ENCODE assay signal across 8 cellular contexts in the genomic region with DNA sequence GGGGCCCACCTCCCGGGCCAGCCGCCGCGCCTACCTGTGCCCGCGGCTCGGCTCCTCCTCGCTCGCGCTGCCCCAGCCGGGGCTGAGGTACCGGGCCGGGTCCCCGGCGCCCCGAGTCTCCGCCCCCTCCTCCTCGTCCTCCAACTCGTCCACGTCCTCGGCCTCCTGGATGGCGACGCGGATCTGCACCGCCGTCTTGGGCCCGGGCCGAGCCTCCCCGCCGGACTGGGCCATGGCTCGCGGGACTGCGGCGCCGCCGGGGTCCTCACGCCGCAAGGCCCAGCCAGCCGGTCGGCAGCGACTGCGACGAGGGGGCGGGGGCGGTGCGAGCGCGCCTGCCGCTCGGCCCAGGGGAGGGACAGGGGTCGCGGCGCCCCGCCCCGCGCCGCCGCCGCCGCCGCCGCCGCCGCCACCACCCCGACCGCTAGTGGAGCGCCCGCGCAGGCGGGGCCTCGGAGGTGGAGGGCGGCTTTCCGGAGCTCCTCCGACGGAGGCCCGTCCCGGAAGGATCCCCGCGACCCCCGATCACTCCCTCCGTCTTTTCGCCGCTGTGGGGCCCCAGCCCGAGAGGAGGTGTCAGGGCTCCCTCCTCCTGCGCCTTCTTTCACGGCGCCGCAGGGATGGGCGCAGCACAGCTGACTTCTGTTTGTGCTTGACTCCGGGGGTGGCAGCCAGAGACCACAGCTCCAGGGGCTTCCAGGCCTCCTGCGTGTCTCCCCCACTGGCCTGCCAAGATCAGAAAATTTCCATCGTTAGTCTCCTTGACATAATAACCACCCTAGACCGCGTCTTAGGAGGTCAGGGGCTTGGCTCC. TPM values are rescaled to one million over a fixed set of nuclear protein-coding genes. Genes with fewer than 3 reads are reported as not detected.
DNase-seq lines count a peak whose midpoint lies in the region; ATAC-seq and TF ChIP-seq lines count a peak whose summit lies in the region.

A gene (minus strand): TSS at position 303 of the 814 bp plus-strand sequence. CDS start 69 bp downstream, at position 234.

- H3K4me3 Mint-ChIP-seq in activated B cell treated with CpG ODN at 0.5 μM for 24 hours, result peak within 1 kb of the TSS; percentile 78
- peak within 1 kb of the TSS; percentile 78 for H3K4me3 Mint-ChIP-seq in endodermal cell
- H3K4me3 Mint-ChIP-seq in memory B cell, result peak within 1 kb of the TSS; percentile 87
- peak within 1 kb of the TSS; percentile 87 to 93 for H3K4me3 Mint-ChIP-seq in stimulated activated naive CD8-positive, alpha-beta T cell treated with anti-CD3 and anti-CD28 coated beads, Interleukin-15, amount 100 ng/mL, for 72 hours

- H3K27me3 ChIP-seq in BJ (ENCODE audit: control insufficient read depth, insufficient read depth, low read length) (no peaks in the 10 kb centered on the region), endodermal cell (ENCODE audit: control insufficient read depth, insufficient read depth, low read length, poor library complexity, severe bottlenecking) (no peaks in the 10 kb centered on the region)

- H3K4me1 ChIP-seq in HEK293 (ENCODE audit: control insufficient read depth, insufficient read depth, low read length) (peaks cover 9% of the 10 kb centered on the region), endodermal cell (ENCODE audit: control insufficient read depth, insufficient read depth, low read length) (no peaks in the 10 kb centered on the region)

- ATAC-seq in activated B cell treated with CpG ODN at 0.5 μM for 24 hours (ENCODE audit: low read depth), result peak; percentile 70
- peak; percentile 51 for ATAC-seq in memory B cell (ENCODE audit: low read depth)
- ATAC-seq in stimulated activated naive CD8-positive, alpha-beta T cell treated with anti-CD3 and anti-CD28 coated beads, Interleukin-15, amount 100 ng/mL, for 72 hours, result peak; percentile 75
- ATAC-seq in GM18511 (IDR thresholded peaks at IDR 0.05; ENCODE audit: unreplicated experiment), result no peak

- H3K9me3 Mint-ChIP-seq in activated B cell treated with CpG ODN at 0.5 μM for 24 hours, result no peaks in the 10 kb centered on the region
- H3K9me3 Mint-ChIP-seq in endodermal cell, result no peaks in the 10 kb centered on the region
- no peaks in the 10 kb centered on the region for H3K9me3 Mint-ChIP-seq in memory B cell
- no peaks in the 10 kb centered on the region for H3K9me3 Mint-ChIP-seq in stimulated activated naive CD8-positive, alpha-beta T cell treated with anti-CD3 and anti-CD28 coated beads, Interleukin-15, amount 100 ng/mL, for 72 hours

- H3K36me3 ChIP-seq in BJ (ENCODE audit: control insufficient read depth, insufficient read depth, low read length) (peaks cover 2% of the 10 kb centered on the region; the same call in 1 of the 2 replicates), HEK293 (ENCODE audit: control insufficient read depth in 2 of 2, insufficient read depth in 1 of 2, low read length in 2 of 2) (peaks cover 9 to 22% of the 10 kb centered on the region in 2 experiments; a peak in 2 of 3 replicates), endodermal cell (ENCODE audit: control insufficient read depth, insufficient read depth, low read length) (peaks cover 14% of the 10 kb centered on the region)

- no peak within 1 kb of the TSS for H3K27ac Mint-ChIP-seq in activated B cell treated with CpG ODN at 0.5 μM for 24 hours
- H3K27ac Mint-ChIP-seq in endodermal cell, result peak within 1 kb of the TSS; percentile 80
- no peak within 1 kb of the TSS for H3K27ac Mint-ChIP-seq in memory B cell
- peak within 1 kb of the TSS; percentile 87 to 96 for H3K27ac Mint-ChIP-seq in stimulated activated naive CD8-positive, alpha-beta T cell treated with anti-CD3 and anti-CD28 coated beads, Interleukin-15, amount 100 ng/mL, for 72 hours

- WGBS in endodermal cell (ENCODE audit: insufficient coverage in 1 of 2, insufficient read length in 1 of 2), 2 experiments, result 1 to 3% methylated on average over 7 to 94 of the region's 94 CpGs

- H3K9ac ChIP-seq in endodermal cell (ENCODE audit: extremely low read depth, low read length, poor library complexity, severe bottlenecking), result peak within 1 kb of the TSS; percentile 45

- no peak for DNase-seq in BJ (ENCODE audit: low read depth)
- peak; percentile 18 for DNase-seq in activated B cell treated with CpG ODN at 0.5 μM for 24 hours
- DNase-seq in endodermal cell, result peak; percentile 87
- peak; percentile 1 to 25 for DNase-seq in memory B cell (ENCODE audit: low spot score in 2 of 2)
- DNase-seq in stimulated activated naive CD8-positive, alpha-beta T cell treated with anti-CD3 and anti-CD28 coated beads, Interleukin-15, amount 100 ng/mL, for 72 hours, result peak; percentile 24 to 26
- no peak for DNase-seq in foreskin melanocyte

- POLR2A ChIA-PET in BJ (lab: Charles Lee), result no interaction called here
- POLR2A ChIA-PET in HEK293 (lab: Yijun Ruan, JAX), result interaction anchor here (0.6 to 1.6 kb wide), 7 partner anchors 9 to 140 kb away, joined by 3 to 8 read pairs (median 4); no protein-coding TSS in a partner anchor
- POLR2A ChIA-PET in activated B cell treated with CpG ODN at 0.5 μM for 24 hours (lab: Charles Lee), result no interaction called here

- TF ChIP-seq CTCF in BJ (IDR thresholded peaks at IDR 0.05; ENCODE audit: insufficient read depth, low read depth, low read length) (no peak), HEK293 (tag by site-specific recombination; IDR thresholded peaks at IDR 0.05) (no peak), activated B cell treated with CpG ODN at 0.5 μM for 24 hours (IDR thresholded peaks at IDR 0.05) (no peak), endodermal cell (conservative IDR thresholded peaks at IDR 0.05) (no peak)

- no peaks in the 10 kb centered on the region for H3K36me3 Mint-ChIP-seq in activated B cell treated with CpG ODN at 0.5 μM for 24 hours (ENCODE audit: low read depth)
- peaks cover 19% of the 10 kb centered on the region for H3K36me3 Mint-ChIP-seq in endodermal cell (ENCODE audit: low read depth)
- no peaks in the 10 kb centered on the region for H3K36me3 Mint-ChIP-seq in memory B cell

- H3K27ac ChIP-seq in HEK293 (ENCODE audit: extremely low read depth, low read depth, low read length), result peak within 1 kb of the TSS; percentile 93
- H3K27ac ChIP-seq in endodermal cell (ENCODE audit: low read depth, low read length), result no peak within 1 kb of the TSS

- H3K27me3 Mint-ChIP-seq in activated B cell treated with CpG ODN at 0.5 μM for 24 hours (peaks cover 51% of the 10 kb centered on the region), endodermal cell (ENCODE audit: insufficient read depth) (peaks cover 8% of the 10 kb centered on the region), memory B cell (peaks cover 31% of the 10 kb centered on the region)
- H3K27me3 Mint-ChIP-seq in stimulated activated naive CD8-positive, alpha-beta T cell treated with anti-CD3 and anti-CD28 coated beads, Interleukin-15, amount 100 ng/mL, for 72 hours, result peaks cover 82% of the 10 kb centered on the region

- peaks cover 11% of the 10 kb centered on the region for H3K4me1 Mint-ChIP-seq in activated B cell treated with CpG ODN at 0.5 μM for 24 hours
- H3K4me1 Mint-ChIP-seq in endodermal cell, result peaks cover 15% of the 10 kb centered on the region
- H3K4me1 Mint-ChIP-seq in memory B cell, result peaks cover 4% of the 10 kb centered on the region
- H3K4me1 Mint-ChIP-seq in stimulated activated naive CD8-positive, alpha-beta T cell treated with anti-CD3 and anti-CD28 coated beads, Interleukin-15, amount 100 ng/mL, for 72 hours, result peaks cover 6% of the 10 kb centered on the region

- CTCF ChIA-PET in BJ (lab: Yijun Ruan, JAX), result interaction anchor here (1.0 to 5.7 kb wide), 6 partner anchors 8 to 29 kb away, joined by 4 to 35 read pairs (median 7); no protein-coding TSS in a partner anchor
- CTCF ChIA-PET in HEK293 (lab: Yijun Ruan, JAX), result interaction anchor here (0.6 to 3.0 kb wide), 9 partner anchors 9 to 158 kb away, joined by 3 to 10 read pairs (median 4); no protein-coding TSS in a partner anchor
- CTCF ChIA-PET in activated B cell treated with CpG ODN at 0.5 μM for 24 hours (lab: Charles Lee), result no interaction called here

- H3K4me3 ChIP-seq in BJ (ENCODE audit: low read depth, low read length), result peak within 1 kb of the TSS; percentile 80
- peak within 1 kb of the TSS; percentile 76 for H3K4me3 ChIP-seq in HEK293 (ENCODE audit: low read depth, low read length)
- peak within 1 kb of the TSS; percentile 87 for H3K4me3 ChIP-seq in endodermal cell (ENCODE audit: low read length)

- no peaks in the 10 kb centered on the region for H3K9me3 ChIP-seq in HEK293 (ENCODE audit: control insufficient read depth, insufficient read depth, low read depth, low read length)
- H3K9me3 ChIP-seq in endodermal cell (ENCODE audit: control insufficient read depth, low read length), result no peaks in the 10 kb centered on the region

- intact Hi-C loops in activated B cell treated with CpG ODN at 0.5 μM for 24 hours (cut with micrococcal nuclease), result no loop called here

TF ChIP-seq in HEK293, 187 proteins besides CTCF, POLR2A, EP300 and RAD21 (continues in another document):
- TF ChIP-seq, protein P1, sequence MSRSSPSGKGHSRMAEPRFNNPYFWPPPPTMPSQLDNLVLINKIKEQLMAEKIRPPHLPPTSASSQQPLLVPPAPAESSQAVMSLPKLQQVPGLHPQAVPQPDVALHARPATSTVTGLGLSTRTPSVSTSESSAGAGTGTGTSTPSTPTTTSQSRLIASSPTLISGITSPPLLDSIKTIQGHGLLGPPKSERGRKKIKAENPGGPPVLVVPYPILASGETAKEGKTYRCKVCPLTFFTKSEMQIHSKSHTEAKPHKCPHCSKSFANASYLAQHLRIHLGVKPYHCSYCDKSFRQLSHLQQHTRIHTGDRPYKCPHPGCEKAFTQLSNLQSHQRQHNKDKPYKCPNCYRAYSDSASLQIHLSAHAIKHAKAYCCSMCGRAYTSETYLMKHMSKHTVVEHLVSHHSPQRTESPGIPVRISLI (tag by site-specific recombination; IDR thresholded peaks at IDR 0.05), result no peak
- TF ChIP-seq KLF1 (tag by site-specific recombination; IDR thresholded peaks at IDR 0.05), result peak; percentile 34; the same call in 1 of the 2 replicates
- TF ChIP-seq ZNF324 (tag by site-specific recombination; IDR thresholded peaks at IDR 0.05), result peak; percentile 36; the same call in 1 of the 2 replicates
- TF ChIP-seq ZNF660 (tag by site-specific recombination; IDR thresholded peaks at IDR 0.05), result peak; percentile 32; the same call in 1 of the 2 replicates
- TF ChIP-seq, protein P2, sequence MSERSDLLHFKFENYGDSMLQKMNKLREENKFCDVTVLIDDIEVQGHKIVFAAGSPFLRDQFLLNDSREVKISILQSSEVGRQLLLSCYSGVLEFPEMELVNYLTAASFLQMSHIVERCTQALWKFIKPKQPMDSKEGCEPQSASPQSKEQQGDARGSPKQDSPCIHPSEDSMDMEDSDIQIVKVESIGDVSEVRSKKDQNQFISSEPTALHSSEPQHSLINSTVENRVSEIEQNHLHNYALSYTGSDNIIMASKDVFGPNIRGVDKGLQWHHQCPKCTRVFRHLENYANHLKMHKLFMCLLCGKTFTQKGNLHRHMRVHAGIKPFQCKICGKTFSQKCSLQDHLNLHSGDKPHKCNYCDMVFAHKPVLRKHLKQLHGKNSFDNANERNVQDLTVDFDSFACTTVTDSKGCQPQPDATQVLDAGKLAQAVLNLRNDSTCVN (tag by site-specific recombination; optimal IDR thresholded peaks at IDR 0.05), result peak; percentile 86

RNA-seq across cellular contexts. Expression of the gene that starts here (rescaled TPM):
- polyA plus RNA-seq in BJ (2011; rRNA removed), result 108 and 135 TPM in 2 replicates
- 57.0 and 58.9 TPM in 2 replicates for polyA minus RNA-seq in BJ (2011; rRNA and poly(A)+ RNA removed)
- total RNA-seq in activated B cell treated with CpG ODN at 0.5 μM for 24 hours, result not detected in 2 replicates
- 10 to 100 TPM; 24.0 to 24.9 TPM for total RNA-seq in endodermal cell
- 14.4 TPM for polyA plus RNA-seq in endodermal cell (2013, experiment 1 of 2)
- polyA plus RNA-seq in endodermal cell (2013, experiment 2 of 2), result 11.8 TPM

Comparison
In these comparisons a context has a peak if more than half of its experiments do, and no peak if none do; other contexts are left out.
1. RNA of the gene that starts here (total RNA-seq): 24.0 to 24.9 TPM in endodermal cell; not detected in activated B cell treated with CpG ODN at 0.5 μM for 24 hours; every median in the first group is over 10 times any median in the second.
2. Peak in DNase-seq and ATAC-seq in activated B cell treated with CpG ODN at 0.5 μM for 24 hours; RNA of the gene not detected or under 1 TPM.
3. DNase-seq: peak in endodermal cell (single experiment), memory B cell (2 of 2) and stimulated activated naive CD8-positive, alpha-beta T cell treated with anti-CD3 and anti-CD28 coated beads, Interleukin-15, amount 100 ng/mL, for 72 hours (2 of 2); none in BJ (single experiment) and foreskin melanocyte (single experiment).
4. H3K27ac Mint-ChIP-seq: peak in endodermal cell (single experiment) and stimulated activated naive CD8-positive, alpha-beta T cell treated with anti-CD3 and anti-CD28 coated beads, Interleukin-15, amount 100 ng/mL, for 72 hours (2 of 2); none in activated B cell treated with CpG ODN at 0.5 μM for 24 hours (single experiment) and memory B cell (single experiment).
5. Peak in every context shown above with its lines, with median percentiles within 50 percentile points of each other: H3K4me3 ChIP-seq and H3K4me3 Mint-ChIP-seq.